In the genomic region with DNA sequence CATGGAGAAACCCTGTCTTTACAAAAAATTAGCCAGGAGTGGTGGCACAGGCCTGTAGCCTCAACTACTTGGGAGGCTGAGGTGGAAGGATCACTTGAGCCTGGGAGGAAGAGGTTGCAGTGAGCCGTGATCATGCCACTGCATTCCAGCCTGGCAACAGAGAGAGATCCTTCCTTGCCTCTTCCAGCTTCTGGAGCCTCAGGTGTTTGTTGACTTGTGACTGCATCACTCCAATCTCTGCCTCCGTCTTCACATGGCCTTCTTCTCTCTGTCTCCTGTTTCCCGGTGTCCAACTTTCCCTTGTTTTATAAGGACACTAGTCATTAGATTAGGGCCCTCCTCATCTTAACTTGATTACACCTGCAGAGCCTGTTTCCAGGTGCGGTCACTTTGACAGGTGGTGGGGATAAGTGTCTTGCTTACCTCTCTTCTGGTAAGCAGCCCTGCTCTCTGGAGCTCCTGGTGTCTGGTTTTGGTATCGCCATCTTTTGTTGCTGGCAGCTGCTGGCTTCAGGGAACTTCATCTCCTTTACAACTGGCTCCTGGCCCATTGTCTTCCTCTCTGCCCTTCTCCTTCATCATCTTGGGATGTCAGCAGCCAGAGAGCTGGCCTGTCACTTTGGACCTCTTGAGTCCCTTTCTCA, we compare ENCODE assay signal across 10 cellular contexts. TPM values are rescaled to one million over a fixed set of nuclear protein-coding genes. Genes with fewer than 3 reads are reported as not detected.
DNase-seq lines count a peak whose midpoint lies in the region; ATAC-seq, FAIRE-seq and TF ChIP-seq lines count a peak whose summit lies in the region.
"Had no signal": no experiment of that assay in that cellular context is flagged by ENCODE, and none has a peak within 500 bp of the region (broad histone marks: within the 10 kb centered on the region; RNA-seq: fewer than 3 reads in every experiment).

No MANE protein-coding gene starts in this region.

- TF ChIP-seq EP300 in A549 (IDR thresholded peaks at IDR 0.05) = no peak

- no peak for FAIRE-seq in A549 (lab: Jason Lieb, UNC)

- CTCF ChIA-PET in A549 (lab: Yijun Ruan, JAX) = interaction anchor here (0.7 to 1.2 kb wide), 2 partner anchors 13 to 16 kb away, joined by 3 read pairs; no protein-coding TSS in a partner anchor

- H3K27ac ChIP-seq in A549 = no peak overlapping the region

- no peak overlapping the region for H3K4me2 ChIP-seq in A549

- 78% methylated on average over 5 of the region's 5 CpGs for WGBS in A549 (ENCODE audit: missing lambda C conversion rate)

- DNase-seq in A549 (ENCODE audit: low read depth in 1 of 2, low spot score in 1 of 2) (peak in 1 of 2 experiments; percentile 40), DMS79 treated with DMSO at 0.1 percent for 48 hours (lab: John Stamatoyannopoulos, UW) (peak; percentile 34), NCI-H2029 treated with DMSO at 0.1 percent for 48 hours (lab: John Stamatoyannopoulos, UW) (peak; percentile 33), dermis blood vessel endothelial cell (peak; percentile 23), AML-193 (lab: John Stamatoyannopoulos, UW) (no peak), activated T-cell treated with anti-CD3 and anti-CD28 coated beads for 4 hours (no peak), NOMO-1 treated with DMSO at 0.1 percent for 48 hours (lab: John Stamatoyannopoulos, UW; ENCODE audit: unreplicated experiment) (no peak)
- DNase-seq: T-helper 2 cell had no signal

- TF ChIP-seq CTCF in A549 (IDR thresholded peaks at IDR 0.05) = no peak

- no peaks in the 10 kb centered on the region for H3K9me3 ChIP-seq in A549

- H3K4me1 ChIP-seq in A549 = no peaks in the 10 kb centered on the region

- TF ChIP-seq POLR2A in A549 (IDR thresholded peaks at IDR 0.05; ENCODE audit: low read length) = no peak

- POLR2A ChIA-PET in A549 (lab: Yijun Ruan, JAX) = no interaction called here

- TF ChIP-seq RAD21 in A549 (conservative IDR thresholded peaks at IDR 0.05 in 1 of 2, IDR thresholded peaks at IDR 0.05 in 1 of 2) = 0 out of 5 replicates have a peak, but pooled peaks of 1 of the 2 experiments have one; percentile 6

- peak; percentile 47 to 76; a peak in 3 of 6 replicates for ATAC-seq in A549
- ATAC-seq in HG02588 (IDR thresholded peaks at IDR 0.05; ENCODE audit: unreplicated experiment) = no peak

- no peak overlapping the region for H3K4me3 ChIP-seq in A549

TF ChIP-seq in A549, 52 proteins besides CTCF, POLR2A, EP300 and RAD21 (continues in another document):
- TF ChIP-seq SMC3 (IDR thresholded peaks at IDR 0.05) (no peak), TP53 (CRISPR knock-in tag; IDR thresholded peaks at IDR 0.05) (no peak), ZC3H11A (IDR thresholded peaks at IDR 0.05) (no peak), PBX3 (IDR thresholded peaks at IDR 0.05) (no peak), FOSB (CRISPR knock-in tag; IDR thresholded peaks at IDR 0.05) (no peak), POLR2AphosphoS2 (conservative IDR thresholded peaks at IDR 0.05; ENCODE audit: low read length) (no peak), ATOH8 (CRISPR knock-in tag; IDR thresholded peaks at IDR 0.05; ENCODE audit: low read depth) (no peak), CBX2 (IDR thresholded peaks at IDR 0.05; ENCODE audit: borderline replicate concordance, low read depth) (no peak), HDAC2 (IDR thresholded peaks at IDR 0.05) (no peak), EHMT2 (IDR thresholded peaks at IDR 0.05; ENCODE audit: low read depth) (no peak), MAX (IDR thresholded peaks at IDR 0.05) (no peak)
- TF ChIP-seq, protein P1, sequence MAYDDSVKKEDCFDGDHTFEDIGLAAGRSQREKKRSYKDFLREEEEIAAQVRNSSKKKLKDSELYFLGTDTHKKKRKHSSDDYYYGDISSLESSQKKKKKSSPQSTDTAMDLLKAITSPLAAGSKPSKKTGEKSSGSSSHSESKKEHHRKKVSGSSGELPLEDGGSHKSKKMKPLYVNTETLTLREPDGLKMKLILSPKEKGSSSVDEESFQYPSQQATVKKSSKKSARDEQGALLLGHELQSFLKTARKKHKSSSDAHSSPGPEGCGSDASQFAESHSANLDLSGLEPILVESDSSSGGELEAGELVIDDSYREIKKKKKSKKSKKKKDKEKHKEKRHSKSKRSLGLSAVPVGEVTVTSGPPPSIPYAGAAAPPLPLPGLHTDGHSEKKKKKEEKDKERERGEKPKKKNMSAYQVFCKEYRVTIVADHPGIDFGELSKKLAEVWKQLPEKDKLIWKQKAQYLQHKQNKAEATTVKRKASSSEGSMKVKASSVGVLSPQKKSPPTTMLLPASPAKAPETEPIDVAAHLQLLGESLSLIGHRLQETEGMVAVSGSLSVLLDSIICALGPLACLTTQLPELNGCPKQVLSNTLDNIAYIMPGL (CRISPR knock-in tag; IDR thresholded peaks at IDR 0.05; ENCODE audit: borderline replicate concordance) = no peak

RNA-seq across cellular contexts. Expression of gene USP2, which starts 8.2 kb away (rescaled TPM):
- 0.30 and 0.37 TPM in 2 replicates for polyA plus RNA-seq in A549 (2011; rRNA removed)
- 0.22 and 0.36 TPM in 2 replicates for polyA plus RNA-seq in A549 (2012; cell fraction: cytosol; rRNA removed)
- 0.56 and 0.71 TPM in 2 replicates for polyA plus RNA-seq in A549 (2012; cell fraction: nucleus; rRNA removed)
- polyA plus RNA-seq in A549 (2017; fragmentation: RNase III; extraction: RNeasy Plus Mini Kit Qiagen cat#74134 plus additional on column Dnase treatment) = 0.48 to 0.83 TPM (median 0.73 TPM) in 3 replicates
- polyA minus RNA-seq in A549 (2011; rRNA and poly(A)+ RNA removed) = 0.50 and 1.4 TPM in 2 replicates
- total RNA-seq in dermis blood vessel endothelial cell = 0.33 and 1.2 TPM in 2 replicates

RNA-seq across cellular contexts. Expression of gene THY1, which starts 33.2 kb away (rescaled TPM):
- polyA plus RNA-seq in A549 (2011; rRNA removed) = 7.1 and 8.5 TPM in 2 replicates
- polyA plus RNA-seq in A549 (2012; cell fraction: cytosol; rRNA removed) = 11.7 and 17.8 TPM in 2 replicates
- polyA plus RNA-seq in A549 (2012; cell fraction: nucleus; rRNA removed) = 19.5 and 22.8 TPM in 2 replicates
- polyA plus RNA-seq in A549 (2017; fragmentation: RNase III; extraction: RNeasy Plus Mini Kit Qiagen cat#74134 plus additional on column Dnase treatment) = 16.5 to 29.4 TPM (median 19.9 TPM) in 3 replicates
- 16.9 and 21.8 TPM in 2 replicates for polyA minus RNA-seq in A549 (2011; rRNA and poly(A)+ RNA removed)
- 0.28 and 1.0 TPM in 2 replicates for total RNA-seq in dermis blood vessel endothelial cell

RNA-seq across cellular contexts. Expression of gene MFRP, which starts 43.2 kb away (rescaled TPM):
- not detected in 2 replicates for polyA plus RNA-seq in A549 (2011; rRNA removed)
- not detected in 2 replicates for polyA plus RNA-seq in A549 (2012; cell fraction: cytosol; rRNA removed)
- not detected in 2 replicates for polyA plus RNA-seq in A549 (2012; cell fraction: nucleus; rRNA removed)
- not detected in 3 replicates for polyA plus RNA-seq in A549 (2017; fragmentation: RNase III; extraction: RNeasy Plus Mini Kit Qiagen cat#74134 plus additional on column Dnase treatment)
- not detected in 2 replicates for polyA minus RNA-seq in A549 (2011; rRNA and poly(A)+ RNA removed)
- not detected in 2 replicates for total RNA-seq in dermis blood vessel endothelial cell
- total RNA-seq: mesenteric fat pad had no signal

RNA-seq across cellular contexts. Expression of gene C1QTNF5, which starts 49.0 kb away (rescaled TPM):
- not detected in 2 replicates for polyA plus RNA-seq in A549 (2011; rRNA removed)
- polyA plus RNA-seq in A549 (2012; cell fraction: cytosol; rRNA removed) = 0.03 TPM in 1 of 2 replicates, not detected in the other
- polyA plus RNA-seq in A549 (2012; cell fraction: nucleus; rRNA removed) = not detected in 2 replicates
- not detected in 3 replicates for polyA plus RNA-seq in A549 (2017; fragmentation: RNase III; extraction: RNeasy Plus Mini Kit Qiagen cat#74134 plus additional on column Dnase treatment)
- polyA minus RNA-seq in A549 (2011; rRNA and poly(A)+ RNA removed) = not detected in 2 replicates
- total RNA-seq in dermis blood vessel endothelial cell = 60.2 and 127 TPM in 2 replicates

RNA-seq across cellular contexts. Expression of gene RNF26, which starts 55.4 kb away (rescaled TPM):
- polyA plus RNA-seq in A549 (2011; rRNA removed) = 23.5 and 28.4 TPM in 2 replicates
- 36.1 and 47.3 TPM in 2 replicates for polyA plus RNA-seq in A549 (2012; cell fraction: cytosol; rRNA removed)
- polyA plus RNA-seq in A549 (2012; cell fraction: nucleus; rRNA removed) = 31.5 and 31.7 TPM in 2 replicates
- 23.3 to 26.5 TPM (median 25.4 TPM) in 3 replicates for polyA plus RNA-seq in A549 (2017; fragmentation: RNase III; extraction: RNeasy Plus Mini Kit Qiagen cat#74134 plus additional on column Dnase treatment)
- polyA minus RNA-seq in A549 (2011; rRNA and poly(A)+ RNA removed) = 54.7 and 63.3 TPM in 2 replicates
- 3.2 and 16.8 TPM in 2 replicates for total RNA-seq in dermis blood vessel endothelial cell

Comparison
In these comparisons a context has a peak if more than half of its experiments do, and no peak if none do; other contexts are left out.
1. DNase-seq: peak in DMS79 treated with DMSO at 0.1 percent for 48 hours (single experiment), NCI-H2029 treated with DMSO at 0.1 percent for 48 hours (single experiment) and dermis blood vessel endothelial cell (single experiment); none in AML-193 (0 of 2), activated T-cell treated with anti-CD3 and anti-CD28 coated beads for 4 hours (single experiment) and NOMO-1 treated with DMSO at 0.1 percent for 48 hours (single experiment).